In the genomic region with DNA sequence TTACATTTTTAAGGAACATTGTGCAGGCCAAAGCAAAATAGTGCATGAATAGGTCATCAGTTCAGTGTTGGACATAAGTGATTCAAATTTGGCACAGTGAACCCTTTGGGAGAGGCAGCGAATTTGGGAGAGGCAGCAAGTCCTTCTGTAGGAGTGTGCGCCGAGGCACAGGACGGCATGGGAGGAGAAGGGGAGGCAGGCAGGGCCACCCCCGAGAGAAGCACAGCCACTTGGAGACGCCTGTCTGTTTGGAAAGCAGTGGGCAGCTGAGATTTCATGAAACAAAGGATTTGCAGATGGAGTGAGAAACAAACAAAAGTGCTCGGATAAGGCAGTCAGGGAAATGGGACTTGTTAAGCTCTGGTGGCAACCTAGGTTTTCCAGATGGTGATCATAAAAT, we compare ENCODE assay signal across 22 cellular contexts. TPM values are rescaled to one million over a fixed set of nuclear protein-coding genes. Genes with fewer than 3 reads are reported as not detected.
"Had no signal": no experiment of that assay in that cellular context is flagged by ENCODE, and none has a peak within 500 bp of the region (broad histone marks: within the 10 kb centered on the region; RNA-seq: fewer than 3 reads in every experiment).

No MANE protein-coding gene starts in this region.

- H3K4me1 Mint-ChIP-seq: activated naive CD8-positive, alpha-beta T cell treated with anti-CD3 and anti-CD28 coated beads for 36 hours; activated T-helper 17 cell treated with anti-CD3 and anti-CD28 coated beads, Interleukin-2, amount 50 U/mL, for 72 hours; naive B cell had no signal

- H3K36me3 ChIP-seq: breast epithelium, right lobe of liver, transverse colon had no signal

- H3K4me3 ChIP-seq: breast epithelium, right lobe of liver, transverse colon had no signal

- H3K9me3 ChIP-seq: breast epithelium, right lobe of liver, transverse colon had no signal

- H3K4me3 Mint-ChIP-seq: activated CD4-positive, alpha-beta memory T cell treated with anti-CD3 and anti-CD28 coated beads, Interleukin-2, amount 10 ng/mL, durations not matched to agents 7 days and 5 days; activated CD4-positive, alpha-beta T cell treated with anti-CD3 and anti-CD28 coated beads, Interleukin-2, amount 10 ng/mL, durations not matched to agents 7 days and 5 days; activated naive CD8-positive, alpha-beta T cell treated with anti-CD3 and anti-CD28 coated beads for 36 hours; activated T-cell treated with anti-CD3 and anti-CD28 coated beads, Interleukin-2, amount 50 U/mL, for 24 hours; activated T-helper 17 cell treated with anti-CD3 and anti-CD28 coated beads, Interleukin-2, amount 50 U/mL, for 72 hours; mesothelial cell of epicardium; naive B cell had no signal

- H3K4me1 ChIP-seq: breast epithelium, right lobe of liver had no signal

- H3K9me3 Mint-ChIP-seq: activated CD4-positive, alpha-beta memory T cell treated with anti-CD3 and anti-CD28 coated beads, Interleukin-2, amount 10 ng/mL, durations not matched to agents 7 days and 5 days; activated naive CD8-positive, alpha-beta T cell treated with anti-CD3 and anti-CD28 coated beads for 36 hours; activated T-cell treated with anti-CD3 and anti-CD28 coated beads, Interleukin-2, amount 50 U/mL, for 24 hours; activated T-helper 17 cell treated with anti-CD3 and anti-CD28 coated beads, Interleukin-2, amount 50 U/mL, for 72 hours; mesothelial cell of epicardium had no signal

- H3K27ac ChIP-seq: breast epithelium, right lobe of liver, transverse colon had no signal

- ATAC-seq: activated T-helper 17 cell treated with anti-CD3 and anti-CD28 coated beads, Interleukin-2, amount 50 U/mL, for 72 hours; right lobe of liver had no signal

- H3K36me3 Mint-ChIP-seq: activated naive CD8-positive, alpha-beta T cell treated with anti-CD3 and anti-CD28 coated beads for 36 hours; mesothelial cell of epicardium; naive B cell had no signal

- H3K27ac Mint-ChIP-seq: activated CD4-positive, alpha-beta memory T cell treated with anti-CD3 and anti-CD28 coated beads, Interleukin-2, amount 10 ng/mL, durations not matched to agents 7 days and 5 days; activated CD4-positive, alpha-beta T cell treated with anti-CD3 and anti-CD28 coated beads, Interleukin-2, amount 10 ng/mL, durations not matched to agents 7 days and 5 days; activated naive CD8-positive, alpha-beta T cell treated with anti-CD3 and anti-CD28 coated beads for 36 hours; activated T-cell treated with anti-CD3 and anti-CD28 coated beads, Interleukin-2, amount 50 U/mL, for 24 hours; activated T-helper 17 cell treated with anti-CD3 and anti-CD28 coated beads, Interleukin-2, amount 50 U/mL, for 72 hours; mesothelial cell of epicardium; naive B cell had no signal

- H3K27me3 ChIP-seq: breast epithelium, right lobe of liver had no signal

- DNase-seq: activated CD4-positive, alpha-beta memory T cell treated with anti-CD3 and anti-CD28 coated beads, Interleukin-2, amount 10 ng/mL, durations not matched to agents 7 days and 5 days; activated CD4-positive, alpha-beta T cell treated with anti-CD3 and anti-CD28 coated beads for 1 hour; activated CD4-positive, alpha-beta T cell treated with anti-CD3 and anti-CD28 coated beads, Interleukin-2, amount 10 ng/mL, durations not matched to agents 7 days and 5 days; activated CD8-positive, alpha-beta memory T cell treated with anti-CD3 and anti-CD28 coated beads, Interleukin-2, amount 50 U/mL, for 48 hours; activated naive CD4-positive, alpha-beta T cell; activated naive CD8-positive, alpha-beta T cell treated with anti-CD3 and anti-CD28 coated beads for 36 hours; activated T-cell treated with anti-CD3 and anti-CD28 coated beads, Interleukin-2, amount 50 U/mL, for 24 hours; amygdala; effector CD8-positive, alpha-beta T cell; glutamatergic neuron; naive B cell; right lobe of liver; stimulated activated CD4-positive, alpha-beta T cell treated with anti-CD3 and anti-CD28 coated beads, Interleukin-2, amount 100 ng/mL, for 48 hours; stimulated activated naive CD4-positive, alpha-beta T cell treated with Interleukin-2 at 50 U/mL for 16 hours; T-helper 2 cell; transverse colon had no signal

RNA-seq across cellular contexts. Expression of gene VIPR2, which starts 30.6 kb away (rescaled TPM):
- total RNA-seq: activated CD4-positive, alpha-beta T cell treated with anti-CD3 and anti-CD28 coated beads, Interleukin-2, amount 10 ng/mL, durations not matched to agents 7 days and 5 days; activated naive CD8-positive, alpha-beta T cell treated with anti-CD3 and anti-CD28 coated beads for 36 hours; dermis microvascular lymphatic vessel endothelial cell; epithelial cell of proximal tubule; osteoblast had no signal
